Comparison of ENCODE assay signal across 9 cellular contexts in genomic region chr22:49046546-49047305, GRCh38.
DNase-seq lines count a peak whose midpoint lies in the region; ATAC-seq and TF ChIP-seq lines count a peak whose summit lies in the region.
"Had no signal": no experiment of that assay in that cellular context is flagged by ENCODE, and none has a peak within 500 bp of the region (broad histone marks: within the 10 kb centered on the region; RNA-seq: fewer than 3 reads in every experiment).

No MANE protein-coding gene starts in this region.

- H3K9me3 ChIP-seq in esophagus muscularis mucosa (no peaks in the 10 kb centered on the region), sigmoid colon (no peaks in the 10 kb centered on the region)
- H3K9me3 ChIP-seq: neutrophil had no signal

- TF ChIP-seq EP300 in esophagus muscularis mucosa (IDR thresholded peaks at IDR 0.05) (no peak), sigmoid colon (IDR thresholded peaks at IDR 0.05) (no peak)

- intact Hi-C loops in esophagus muscularis mucosa (cut with DNase I): no loop called here
- intact Hi-C loops in sigmoid colon (cut with DNase I): no loop called here
- intact Hi-C loops in lower leg skin (cut with DNase I; ENCODE audit: low total_unique reads): no loop called here

- DNase-seq in COLO829 (ENCODE audit: low spot score) (peak; percentile 28), SK-N-DZ (ENCODE audit: low spot score) (peak; percentile 92), esophagus muscularis mucosa (ENCODE audit: extremely low spot score) (no peak), sigmoid colon (no peak), lower leg skin (ENCODE audit: low spot score in 2 of 2) (no peak)
- peak; percentile 3 for DNase-seq in stimulated activated CD4-positive, alpha-beta T cell treated with anti-CD3 and anti-CD28 coated beads, Interleukin-12 subunit alpha, Interleukin-12 subunit beta, amount 100 ng/mL, for 4 hours

- ATAC-seq in HG03097 (IDR thresholded peaks at IDR 0.05; ENCODE audit: low FRiP score, unreplicated experiment): no peak

- H3K36me3 ChIP-seq in esophagus muscularis mucosa (no peaks in the 10 kb centered on the region), sigmoid colon (no peaks in the 10 kb centered on the region)
- H3K36me3 ChIP-seq: neutrophil had no signal

- no peak overlapping the region for H3K27ac ChIP-seq in esophagus muscularis mucosa (replicated peaks in 1 of 4)
- no peak overlapping the region for H3K27ac ChIP-seq in sigmoid colon
- H3K27ac ChIP-seq: neutrophil had no signal

- TF ChIP-seq POLR2A in esophagus muscularis mucosa (IDR thresholded peaks at IDR 0.05; ENCODE audit: low read depth): no peak
- no peak for TF ChIP-seq POLR2A in sigmoid colon (IDR thresholded peaks at IDR 0.05)
- TF ChIP-seq POLR2A in lower leg skin (IDR thresholded peaks at IDR 0.05): no peak

- peaks cover 0 to 59% (median 0%) of the 10 kb centered on the region in 4 donors for H3K27me3 ChIP-seq in esophagus muscularis mucosa
- peaks cover 0 to 29% (median 4%) of the 10 kb centered on the region in 3 donors for H3K27me3 ChIP-seq in sigmoid colon

- TF ChIP-seq CTCF in LNCAP (IDR thresholded peaks at IDR 0.05) (peak; percentile 58), esophagus muscularis mucosa (IDR thresholded peaks at IDR 0.05) (peak in 2 of 3 experiments; percentile 13 to 21), sigmoid colon (IDR thresholded peaks at IDR 0.05) (peak in 1 of 4 experiments; percentile 14), lower leg skin (IDR thresholded peaks at IDR 0.05) (no peak)

- H3K4me3 ChIP-seq in esophagus muscularis mucosa (no peak overlapping the region), sigmoid colon (no peak overlapping the region), lower leg skin (ENCODE audit: low read depth, poor library complexity, severe bottlenecking) (no peak overlapping the region)

- 63% methylated on average over 13 of the region's 17 CpGs for WGBS in esophagus muscularis mucosa
- 51 to 57% methylated on average over 17 of the region's 17 CpGs for WGBS in sigmoid colon, 2 donors
- 49 to 52% methylated on average over 17 of the region's 17 CpGs for WGBS in lower leg skin, 2 donors

- H3K4me1 ChIP-seq in esophagus muscularis mucosa: peaks cover 0 to 3% (median 0%) of the 10 kb centered on the region in 4 donors
- H3K4me1 ChIP-seq in sigmoid colon: no peaks in the 10 kb centered on the region

Comparison
In these comparisons a context has a peak if more than half of its experiments do, and no peak if none do; other contexts are left out.
1. DNase-seq: peak in COLO829 (single experiment), SK-N-DZ (single experiment) and stimulated activated CD4-positive, alpha-beta T cell treated with anti-CD3 and anti-CD28 coated beads, Interleukin-12 subunit alpha, Interleukin-12 subunit beta, amount 100 ng/mL, for 4 hours (single experiment); none in esophagus muscularis mucosa (single experiment), sigmoid colon (single experiment) and lower leg skin (0 of 2).
2. CTCF ChIP-seq: peak in LNCAP (single experiment) and esophagus muscularis mucosa (2 of 3); none in lower leg skin (0 of 3).